Comparison of ENCODE assay signal across 17 cellular contexts in the genomic region with DNA sequence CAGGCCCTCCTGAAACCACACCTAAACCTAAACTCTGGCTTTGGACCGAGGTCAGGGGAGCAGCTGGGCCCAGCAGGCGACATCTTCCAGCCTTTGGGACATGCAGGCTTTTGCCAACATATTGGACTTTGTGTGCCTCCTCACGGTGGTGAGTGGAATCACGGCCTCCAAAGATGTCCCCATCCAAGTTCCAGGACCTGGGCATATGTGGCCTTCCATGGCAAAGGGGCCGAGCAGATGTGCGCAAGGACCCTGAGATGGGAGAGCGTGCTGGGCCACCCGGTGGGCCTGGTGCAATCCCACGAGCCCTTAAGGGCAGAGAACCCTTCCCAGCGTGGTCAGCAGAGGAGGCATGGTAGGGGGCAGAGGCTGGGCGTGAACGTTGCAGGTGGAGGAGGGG.
"Had no signal": no experiment of that assay in that cellular context is flagged by ENCODE, and none has a peak within 500 bp of the region (broad histone marks: within the 10 kb centered on the region; RNA-seq: fewer than 3 reads in every experiment).

No MANE protein-coding gene starts in this region.

- H2AFZ ChIP-seq: hepatocyte, parathyroid adenoma had no signal

- H3K4me1 Mint-ChIP-seq: activated CD4-positive, alpha-beta memory T cell treated with anti-CD3 and anti-CD28 coated beads, Interleukin-2, amount 10 ng/mL, durations not matched to agents 7 days and 5 days; activated CD4-positive, alpha-beta T cell treated with anti-CD3 and anti-CD28 coated beads for 36 hours; activated naive CD8-positive, alpha-beta T cell treated with anti-CD3 and anti-CD28 coated beads for 36 hours; brain; stimulated activated memory B cell treated with anti-CD40 and anti-IgM and Interleukin-4, amounts not matched to agents 10 μg/mL and 1 μg/mL and 100 μg/mL, for 72 hours had no signal

- H3K27me3 Mint-ChIP-seq: activated CD4-positive, alpha-beta memory T cell treated with anti-CD3 and anti-CD28 coated beads, Interleukin-2, amount 10 ng/mL, durations not matched to agents 7 days and 5 days; activated CD4-positive, alpha-beta T cell treated with anti-CD3 and anti-CD28 coated beads for 36 hours; activated naive CD8-positive, alpha-beta T cell treated with anti-CD3 and anti-CD28 coated beads for 36 hours; brain; stimulated activated memory B cell treated with anti-CD40 and anti-IgM and Interleukin-4, amounts not matched to agents 10 μg/mL and 1 μg/mL and 100 μg/mL, for 72 hours had no signal

- H3K4me3 Mint-ChIP-seq: activated CD4-positive, alpha-beta memory T cell treated with anti-CD3 and anti-CD28 coated beads, Interleukin-2, amount 10 ng/mL, durations not matched to agents 7 days and 5 days; activated CD4-positive, alpha-beta T cell treated with anti-CD3 and anti-CD28 coated beads for 36 hours; activated naive CD8-positive, alpha-beta T cell treated with anti-CD3 and anti-CD28 coated beads for 36 hours; activated T-cell treated with anti-CD3 and anti-CD28 coated beads, Interleukin-2, amount 50 U/mL, for 72 hours; brain; stimulated activated memory B cell treated with anti-CD40 and anti-IgM and Interleukin-4, amounts not matched to agents 10 μg/mL and 1 μg/mL and 100 μg/mL, for 72 hours had no signal

- H3K27ac ChIP-seq: colonic mucosa, esophagus muscularis mucosa, hepatocyte, neutrophil, parathyroid adenoma, vagina had no signal

- H3K79me2 ChIP-seq: hepatocyte, parathyroid adenoma had no signal

- H3K27ac Mint-ChIP-seq: activated CD4-positive, alpha-beta memory T cell treated with anti-CD3 and anti-CD28 coated beads, Interleukin-2, amount 10 ng/mL, durations not matched to agents 7 days and 5 days; activated CD4-positive, alpha-beta T cell treated with anti-CD3 and anti-CD28 coated beads for 36 hours; activated naive CD8-positive, alpha-beta T cell treated with anti-CD3 and anti-CD28 coated beads for 36 hours; activated T-cell treated with anti-CD3 and anti-CD28 coated beads, Interleukin-2, amount 50 U/mL, for 72 hours; brain; stimulated activated memory B cell treated with anti-CD40 and anti-IgM and Interleukin-4, amounts not matched to agents 10 μg/mL and 1 μg/mL and 100 μg/mL, for 72 hours had no signal

- H3K36me3 Mint-ChIP-seq: activated naive CD8-positive, alpha-beta T cell treated with anti-CD3 and anti-CD28 coated beads for 36 hours; brain; naive B cell; stimulated activated memory B cell treated with anti-CD40 and anti-IgM and Interleukin-4, amounts not matched to agents 10 μg/mL and 1 μg/mL and 100 μg/mL, for 72 hours had no signal

- ATAC-seq: activated CD4-positive, alpha-beta T cell treated with anti-CD3 and anti-CD28 coated beads for 36 hours; activated T-cell treated with anti-CD3 and anti-CD28 coated beads, Interleukin-2, amount 50 U/mL, for 72 hours; left lobe of liver; stimulated activated memory B cell treated with anti-CD40 and anti-IgM and Interleukin-4, amounts not matched to agents 10 μg/mL and 1 μg/mL and 100 μg/mL, for 72 hours had no signal

- H3K36me3 ChIP-seq: colonic mucosa, esophagus muscularis mucosa, neutrophil, vagina had no signal

- H3K4me1 ChIP-seq: colonic mucosa, esophagus muscularis mucosa, parathyroid adenoma, vagina had no signal

- H3K4me2 ChIP-seq: hepatocyte had no signal

- H3K9me3 Mint-ChIP-seq: activated CD4-positive, alpha-beta memory T cell treated with anti-CD3 and anti-CD28 coated beads, Interleukin-2, amount 10 ng/mL, durations not matched to agents 7 days and 5 days; activated naive CD8-positive, alpha-beta T cell treated with anti-CD3 and anti-CD28 coated beads for 36 hours; activated T-cell treated with anti-CD3 and anti-CD28 coated beads, Interleukin-2, amount 50 U/mL, for 72 hours; stimulated activated memory B cell treated with anti-CD40 and anti-IgM and Interleukin-4, amounts not matched to agents 10 μg/mL and 1 μg/mL and 100 μg/mL, for 72 hours had no signal

- H3K4me3 ChIP-seq: colonic mucosa, esophagus muscularis mucosa, hepatocyte, vagina had no signal

- DNase-seq: activated CD4-positive, alpha-beta memory T cell treated with anti-CD3 and anti-CD28 coated beads, Interleukin-2, amount 10 ng/mL, durations not matched to agents 7 days and 5 days; activated CD4-positive, alpha-beta T cell treated with anti-CD3 and anti-CD28 coated beads for 36 hours; activated CD8-positive, alpha-beta memory T cell treated with anti-CD3 and anti-CD28 coated beads, Interleukin-2, amount 50 U/mL, for 48 hours; activated naive CD8-positive, alpha-beta T cell treated with anti-CD3 and anti-CD28 coated beads for 36 hours; activated T-cell treated with anti-CD3 and anti-CD28 coated beads, Interleukin-2, amount 50 U/mL, for 72 hours; central memory CD4-positive, alpha-beta T cell; colonic mucosa; naive B cell; stimulated activated CD4-positive, alpha-beta T cell treated with anti-CD3 and anti-CD28 coated beads, Interleukin-2, amount 100 ng/mL, for 48 hours had no signal

- H3K27me3 ChIP-seq: colonic mucosa, hepatocyte, neutrophil, vagina had no signal

- H3K9me3 ChIP-seq: colonic mucosa, esophagus muscularis mucosa, neutrophil, vagina had no signal
